ENCODE assay signal across 8 cellular contexts in genomic region chr2:234494361-234495075, GRCh38.
DNase-seq lines count a peak whose midpoint lies in the region; ATAC-seq, FAIRE-seq and TF ChIP-seq lines count a peak whose summit lies in the region.

No MANE protein-coding gene starts in this region.

- ATAC-seq in GM19023 (IDR thresholded peaks at IDR 0.05; ENCODE audit: unreplicated experiment), result no peak

- no peaks in the 10 kb centered on the region for H4K20me1 ChIP-seq in SU-DHL-6 (ENCODE audit: low read depth, low read length)

- DNase-seq in AG08396 (ENCODE audit: low spot score), result peak; percentile 40
- DNase-seq in H54 (ENCODE audit: insufficient read length, low spot score), result peak; percentile 53
- peak; percentile 58 for DNase-seq in fibroblast of peridontal ligament (ENCODE audit: extremely low read depth)
- no peak for DNase-seq in retinal pigment epithelial cell (ENCODE audit: low read depth)
- DNase-seq in SW 1271 (lab: John Stamatoyannopoulos, UW), result no peak
- no peak for DNase-seq in germinal center (ENCODE audit: low spot score)

- no peak for TF ChIP-seq POLR2A in H54 (IDR thresholded peaks at IDR 0.05; ENCODE audit: low read depth, low read length)

- H2AFZ ChIP-seq in SU-DHL-6 (ENCODE audit: low read depth, low read length, severe bottlenecking), result no peak overlapping the region

- no peaks in the 10 kb centered on the region for H3K36me3 ChIP-seq in SU-DHL-6 (ENCODE audit: low read length)

- TF ChIP-seq CTCF in SU-DHL-6 (IDR thresholded peaks at IDR 0.05; ENCODE audit: insufficient read depth, low read length, poor library complexity, severe bottlenecking) (no peak), retinal pigment epithelial cell (conservative IDR thresholded peaks at IDR 0.05; ENCODE audit: low read depth, low read length) (no peak)

- H3K79me2 ChIP-seq in SU-DHL-6 (ENCODE audit: insufficient read depth, low read length), result no peaks in the 10 kb centered on the region

- no peaks in the 10 kb centered on the region for H3K9me3 ChIP-seq in SU-DHL-6 (ENCODE audit: insufficient read depth, low read length)

- no peak for FAIRE-seq in H54 (lab: Jason Lieb, UNC)

- no peaks in the 10 kb centered on the region for H3K27me3 ChIP-seq in SU-DHL-6 (ENCODE audit: low read length)

- no peaks in the 10 kb centered on the region for H3K9me2 ChIP-seq in SU-DHL-6 (replicated peaks; ENCODE audit: insufficient read depth, low read length)

- no peaks in the 10 kb centered on the region for H3F3A ChIP-seq in SU-DHL-6 (ENCODE audit: insufficient read depth)

- no peak overlapping the region for H3K27ac ChIP-seq in SU-DHL-6 (ENCODE audit: low read depth, low read length)

- H3K4me3 ChIP-seq in SU-DHL-6 (ENCODE audit: insufficient read depth, low read length, poor library complexity, severe bottlenecking), result peak overlapping the region; percentile 40
- peak overlapping the region; percentile 97 for H3K4me3 ChIP-seq in retinal pigment epithelial cell (ENCODE audit: low read length)

- no peak overlapping the region for H3K9ac ChIP-seq in SU-DHL-6 (ENCODE audit: low read length)

- H3K4me2 ChIP-seq in SU-DHL-6 (ENCODE audit: low read depth, low read length, poor library complexity, severe bottlenecking), result peak overlapping the region; percentile 51

Comparison
In these comparisons a context has a peak if more than half of its experiments do, and no peak if none do; other contexts are left out.
1. DNase-seq: peak in AG08396 (single experiment), H54 (single experiment) and fibroblast of peridontal ligament (single experiment); none in retinal pigment epithelial cell (single experiment), SW 1271 (0 of 2) and germinal center (single experiment).